In the genomic region with DNA sequence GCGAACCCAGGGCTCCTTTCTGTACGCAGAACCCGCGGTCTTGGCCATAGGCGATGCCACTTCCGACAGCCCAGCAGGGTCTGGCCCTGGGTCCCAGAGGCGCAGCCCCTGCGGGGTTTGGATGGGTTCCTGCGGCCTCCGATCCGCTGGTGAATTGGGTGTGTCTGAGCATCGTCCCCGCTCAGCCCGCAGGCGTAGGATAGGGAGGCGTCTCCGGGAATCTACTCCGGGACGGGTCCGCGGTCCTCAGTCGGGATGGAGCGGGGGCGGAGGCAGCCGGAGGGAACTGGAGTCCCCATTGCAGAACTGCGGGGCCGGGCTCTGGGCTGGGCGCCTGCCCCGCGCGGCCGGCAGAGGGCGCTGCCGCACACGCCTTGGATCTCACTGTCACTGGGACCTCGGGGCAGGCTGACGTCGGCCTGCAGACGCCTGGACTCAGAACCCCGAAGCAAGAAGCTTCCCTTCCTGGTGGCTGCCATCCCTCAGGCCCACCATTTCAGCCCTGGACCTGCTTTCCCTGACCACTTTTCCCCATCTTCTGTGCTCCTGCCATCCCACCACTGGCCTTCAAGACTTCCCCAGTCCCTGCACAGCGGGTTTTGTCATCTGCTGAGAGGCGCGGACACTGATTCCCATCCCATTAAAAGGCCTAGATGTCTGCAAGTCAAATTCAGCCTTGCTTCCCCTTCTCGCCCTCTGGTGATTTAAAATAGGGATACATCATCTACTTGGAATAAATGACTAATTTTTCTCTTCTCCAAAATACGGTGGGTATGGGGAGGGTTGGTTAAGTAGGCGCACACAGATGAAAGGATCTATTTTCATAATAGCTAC, we compare ENCODE assay signal across 8 cellular contexts. TPM values are rescaled to one million over a fixed set of nuclear protein-coding genes. Genes with fewer than 3 reads are reported as not detected.
A peak's percentile ranks its signal among the peaks of the same experiment; 100 is the strongest.
DNase-seq lines count a peak whose midpoint lies in the region; ATAC-seq lines count a peak whose summit lies in the region.

No MANE protein-coding gene starts in this region.

- peak overlapping the region; percentile 58 for H3K4me3 Mint-ChIP-seq in activated naive CD4-positive, alpha-beta T cell treated with anti-CD3 and anti-CD28 coated beads, Interleukin-2, amount 10 ng/mL, durations not matched to agents 7 days and 5 days

- DNase-seq in DMS53 (lab: John Stamatoyannopoulos, UW) = peak; percentile 89
- peak; percentile 84 for DNase-seq in LHCN-M2 (ENCODE audit: low read depth)
- DNase-seq in SK-N-DZ (ENCODE audit: low spot score) = peak; percentile 77
- DNase-seq in activated naive CD4-positive, alpha-beta T cell treated with anti-CD3 and anti-CD28 coated beads, Interleukin-2, amount 10 ng/mL, durations not matched to agents 7 days and 5 days = peak; percentile 83
- peak; percentile 89 for DNase-seq in germinal center (ENCODE audit: low spot score)
- DNase-seq in occipital lobe (lab: John Stamatoyannopoulos, UW) = peak; percentile 81
- peak; percentile 84 for DNase-seq in superior temporal gyrus (ENCODE audit: extremely low spot score)

- peaks cover 42% of the 10 kb centered on the region for H3K27me3 Mint-ChIP-seq in activated naive CD4-positive, alpha-beta T cell treated with anti-CD3 and anti-CD28 coated beads, Interleukin-2, amount 10 ng/mL, durations not matched to agents 7 days and 5 days

- H3K4me1 Mint-ChIP-seq in activated naive CD4-positive, alpha-beta T cell treated with anti-CD3 and anti-CD28 coated beads, Interleukin-2, amount 10 ng/mL, durations not matched to agents 7 days and 5 days = peaks cover 49% of the 10 kb centered on the region

- H3K36me3 Mint-ChIP-seq in activated naive CD4-positive, alpha-beta T cell treated with anti-CD3 and anti-CD28 coated beads, Interleukin-2, amount 10 ng/mL, durations not matched to agents 7 days and 5 days = no peaks in the 10 kb centered on the region

- peak; percentile 66 for ATAC-seq in GM21737 (IDR thresholded peaks at IDR 0.05; ENCODE audit: unreplicated experiment)

- CTCF ChIA-PET in activated naive CD4-positive, alpha-beta T cell treated with anti-CD3 and anti-CD28 coated beads, Interleukin-2, amount 10 ng/mL, durations not matched to agents 7 days and 5 days (lab: Charles Lee) = interaction anchor here (0.6 to 9.4 kb wide), 23 partner anchors 8 to 274 kb away, joined by 3 to 294 read pairs (median 5); a partner anchor contains a TSS

- no peak overlapping the region for H3K27ac Mint-ChIP-seq in activated naive CD4-positive, alpha-beta T cell treated with anti-CD3 and anti-CD28 coated beads, Interleukin-2, amount 10 ng/mL, durations not matched to agents 7 days and 5 days

- no peaks in the 10 kb centered on the region for H3K9me3 Mint-ChIP-seq in activated naive CD4-positive, alpha-beta T cell treated with anti-CD3 and anti-CD28 coated beads, Interleukin-2, amount 10 ng/mL, durations not matched to agents 7 days and 5 days

RNA-seq across cellular contexts. Expression of a gene that starts 38.3 kb away (rescaled TPM):
- 21.0 and 23.9 TPM in 2 replicates for total RNA-seq in LHCN-M2 (2014; rRNA removed)
- polyA plus RNA-seq in LHCN-M2 (2012) = 126 TPM
- polyA plus RNA-seq in SK-N-DZ (2014; cell fraction: cytosol; rRNA removed) = 0.21 TPM in 1 of 2 replicates, not detected in the other
- not detected in 2 replicates for polyA plus RNA-seq in SK-N-DZ (2014; cell fraction: nucleus; rRNA removed)
- total RNA-seq in occipital lobe = 1.2 TPM

Comparison
In these comparisons a context has a peak if more than half of its experiments do, and no peak if none do; other contexts are left out.
1. Peak in every context shown above with its lines: DNase-seq and ATAC-seq.